In the genomic region with DNA sequence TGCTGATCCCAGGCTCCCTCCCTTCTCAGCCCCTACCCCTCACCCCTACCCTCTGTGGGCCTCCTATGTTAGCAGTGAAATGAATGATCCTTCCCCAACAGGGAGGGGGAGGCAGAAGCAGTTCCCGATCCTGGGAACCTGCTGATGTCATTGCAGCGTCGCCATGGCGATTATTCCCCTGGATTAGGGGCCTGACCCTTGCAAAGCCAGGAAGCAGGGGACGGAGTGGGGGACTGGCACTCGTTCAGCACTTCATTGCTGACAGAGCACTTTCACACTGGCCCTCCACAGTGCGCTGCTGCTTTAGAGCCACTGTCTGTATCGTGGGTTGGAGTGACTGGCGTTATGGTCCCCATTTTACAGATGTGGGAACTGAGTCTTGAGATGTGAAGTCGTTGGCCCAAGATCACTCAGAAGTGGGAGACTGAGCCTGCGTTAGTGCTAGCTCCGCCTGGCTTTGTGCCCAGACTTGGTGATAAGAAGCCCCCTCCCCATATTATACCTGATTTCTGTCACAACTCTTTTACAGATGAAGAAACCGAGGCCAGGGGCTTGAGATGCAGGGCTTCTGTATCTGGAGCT, we compare ENCODE assay signal across 1 cellular context.
TF ChIP-seq lines count a peak whose summit lies in the region.

No MANE protein-coding gene starts in this region.

TF ChIP-seq in GM12878, 131 proteins besides CTCF, POLR2A, EP300 and RAD21 (continued from another document):
- TF ChIP-seq, protein P1, sequence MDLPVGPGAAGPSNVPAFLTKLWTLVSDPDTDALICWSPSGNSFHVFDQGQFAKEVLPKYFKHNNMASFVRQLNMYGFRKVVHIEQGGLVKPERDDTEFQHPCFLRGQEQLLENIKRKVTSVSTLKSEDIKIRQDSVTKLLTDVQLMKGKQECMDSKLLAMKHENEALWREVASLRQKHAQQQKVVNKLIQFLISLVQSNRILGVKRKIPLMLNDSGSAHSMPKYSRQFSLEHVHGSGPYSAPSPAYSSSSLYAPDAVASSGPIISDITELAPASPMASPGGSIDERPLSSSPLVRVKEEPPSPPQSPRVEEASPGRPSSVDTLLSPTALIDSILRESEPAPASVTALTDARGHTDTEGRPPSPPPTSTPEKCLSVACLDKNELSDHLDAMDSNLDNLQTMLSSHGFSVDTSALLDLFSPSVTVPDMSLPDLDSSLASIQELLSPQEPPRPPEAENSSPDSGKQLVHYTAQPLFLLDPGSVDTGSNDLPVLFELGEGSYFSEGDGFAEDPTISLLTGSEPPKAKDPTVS (IDR thresholded peaks at IDR 0.05; ENCODE audit: low read depth, low read length) = no peak
- no peak for TF ChIP-seq SREBF2 (IDR thresholded peaks at IDR 0.05; ENCODE audit: low read length)
- TF ChIP-seq HCFC1 (IDR thresholded peaks at IDR 0.05; ENCODE audit: low read length) = no peak
- no peak for TF ChIP-seq MTA3 (IDR thresholded peaks at IDR 0.05; ENCODE audit: borderline replicate concordance, low read length)
- TF ChIP-seq CHD2 (IDR thresholded peaks at IDR 0.05; ENCODE audit: borderline replicate concordance, low read depth, low read length) = no peak
- TF ChIP-seq SMC3 (IDR thresholded peaks at IDR 0.05; ENCODE audit: borderline replicate concordance, low read length) = no peak
- no peak for TF ChIP-seq BCL11A (IDR thresholded peaks at IDR 0.05; ENCODE audit: low read depth, low read length)
- TF ChIP-seq RELA (IDR thresholded peaks at IDR 0.05; ENCODE audit: borderline replicate concordance, partially characterized antibody) = no peak
- no peak for TF ChIP-seq PML (IDR thresholded peaks at IDR 0.05; ENCODE audit: low read length)
- TF ChIP-seq EED (IDR thresholded peaks at IDR 0.05; ENCODE audit: low read depth) = no peak
- TF ChIP-seq MTA2 (IDR thresholded peaks at IDR 0.05; ENCODE audit: low read depth) = no peak
- TF ChIP-seq TCF12 (IDR thresholded peaks at IDR 0.05; ENCODE audit: low read depth, low read length) = no peak
- TF ChIP-seq SRF (IDR thresholded peaks at IDR 0.05; ENCODE audit: low read depth in 2 of 2, low read length in 2 of 2) = no peak
- no peak for TF ChIP-seq CBFB (IDR thresholded peaks at IDR 0.05; ENCODE audit: low read depth)
- no peak for TF ChIP-seq JUNB (IDR thresholded peaks at IDR 0.05)
- TF ChIP-seq IRF4 (IDR thresholded peaks at IDR 0.05; ENCODE audit: low read depth, low read length) = no peak
- no peak for TF ChIP-seq BMI1 (IDR thresholded peaks at IDR 0.05; ENCODE audit: borderline replicate concordance)
- TF ChIP-seq EGR1 (IDR thresholded peaks at IDR 0.05; ENCODE audit: borderline replicate concordance in 1 of 2, low read depth in 2 of 2, low read length in 2 of 2) = no peak
- TF ChIP-seq YBX1 (IDR thresholded peaks at IDR 0.05) = no peak
